Comparison of ENCODE assay signal across 19 cellular contexts in genomic region chr4:117549624-117550023, GRCh38.
"Had no signal": no experiment of that assay in that cellular context is flagged by ENCODE, and none has a peak within 500 bp of the region (broad histone marks: within the 10 kb centered on the region; RNA-seq: fewer than 3 reads in every experiment).

No MANE protein-coding gene starts in this region.

- H3K9me3 Mint-ChIP-seq: naive B cell, type B pancreatic cell had no signal

- H3K27ac Mint-ChIP-seq: endodermal cell; immature natural killer cell; naive B cell; stimulated activated effector memory CD8-positive, alpha-beta T cell treated with anti-CD3 and anti-CD28 coated beads, Interleukin-12 subunit alpha, Interleukin-12 subunit beta, amount 100 ng/mL, for 72 hours; type B pancreatic cell had no signal

- H3K9me3 ChIP-seq: esophagus squamous epithelium, gastroesophageal sphincter, left ventricle myocardium inferior, lower lobe of right lung, suprapubic skin, thyroid gland had no signal

- H3K4me1 Mint-ChIP-seq: endodermal cell; immature natural killer cell; naive B cell; stimulated activated effector memory CD8-positive, alpha-beta T cell treated with anti-CD3 and anti-CD28 coated beads, Interleukin-12 subunit alpha, Interleukin-12 subunit beta, amount 100 ng/mL, for 72 hours had no signal

- H3K4me3 ChIP-seq: coronary artery, esophagus squamous epithelium, gastroesophageal sphincter, left ventricle myocardium inferior, lower lobe of right lung, suprapubic skin, thyroid gland had no signal

- H3K36me3 ChIP-seq: esophagus squamous epithelium, gastroesophageal sphincter, left ventricle myocardium inferior, lower lobe of right lung, suprapubic skin, thyroid gland had no signal

- H3K27me3 ChIP-seq: esophagus squamous epithelium, gastroesophageal sphincter, suprapubic skin, thyroid gland had no signal

- H3K4me3 Mint-ChIP-seq: endodermal cell; immature natural killer cell; naive B cell; stimulated activated effector memory CD8-positive, alpha-beta T cell treated with anti-CD3 and anti-CD28 coated beads, Interleukin-12 subunit alpha, Interleukin-12 subunit beta, amount 100 ng/mL, for 72 hours; type B pancreatic cell had no signal

- H3K4me1 ChIP-seq: esophagus squamous epithelium, gastroesophageal sphincter, left ventricle myocardium inferior, lower lobe of right lung, suprapubic skin, thyroid gland had no signal

- H3K27me3 Mint-ChIP-seq: naive B cell, type B pancreatic cell had no signal

- ATAC-seq: gastroesophageal sphincter; lower lobe of right lung; right cardiac atrium; stimulated activated effector memory CD8-positive, alpha-beta T cell treated with anti-CD3 and anti-CD28 coated beads, Interleukin-12 subunit alpha, Interleukin-12 subunit beta, amount 100 ng/mL, for 72 hours; stimulated activated naive CD8-positive, alpha-beta T cell treated with anti-CD3 and anti-CD28 coated beads, Interleukin-15, Interleukin-2, amounts not matched to agents 100 U/mL and 50 U/mL, for 24 hours had no signal

- DNase-seq: effector CD4-positive, alpha-beta T cell; endodermal cell; esophagus squamous epithelium; foreskin fibroblast; immature natural killer cell; left ventricle myocardium inferior; lower lobe of right lung; mesendoderm; naive B cell; right cardiac atrium; stimulated activated CD4-positive, alpha-beta T cell treated with anti-CD3 and anti-CD28 coated beads, Interleukin-4, amount 100 ng/mL, for 1 hour; stimulated activated CD8-positive, alpha-beta memory T cell treated with anti-CD3 and anti-CD28 coated beads, Interleukin-4, amount 100 ng/mL, for 48 hours; stimulated activated naive CD8-positive, alpha-beta T cell treated with anti-CD3 and anti-CD28 coated beads, Interleukin-15, Interleukin-2, amounts not matched to agents 100 U/mL and 50 U/mL, for 24 hours; thyroid gland had no signal

- H3K27ac ChIP-seq: coronary artery, esophagus squamous epithelium, gastroesophageal sphincter, left ventricle myocardium inferior, lower lobe of right lung, suprapubic skin, thyroid gland had no signal

- H3K36me3 Mint-ChIP-seq: immature natural killer cell; naive B cell; stimulated activated effector memory CD8-positive, alpha-beta T cell treated with anti-CD3 and anti-CD28 coated beads, Interleukin-12 subunit alpha, Interleukin-12 subunit beta, amount 100 ng/mL, for 72 hours; type B pancreatic cell had no signal
